In the genomic region with DNA sequence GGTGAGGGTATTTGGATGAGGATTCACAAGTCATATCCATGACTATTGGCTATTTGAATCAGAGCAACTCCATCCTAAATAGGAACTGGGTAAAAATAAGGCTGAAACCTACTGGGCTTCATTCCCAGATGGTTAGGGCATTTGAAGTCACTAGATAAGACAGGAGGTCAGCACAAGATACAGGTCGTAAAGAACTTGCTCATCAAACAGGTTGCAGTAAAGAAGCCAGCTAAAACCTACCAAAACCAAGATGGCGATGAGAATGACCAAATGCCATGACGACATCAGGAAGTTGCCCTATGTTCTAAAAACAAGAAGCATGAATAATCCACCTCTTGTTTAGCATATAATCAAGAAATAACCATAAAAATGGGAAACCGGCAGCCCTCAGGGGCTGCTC, we compare ENCODE assay signal across 35 cellular contexts.
"Had no signal": no experiment of that assay in that cellular context is flagged by ENCODE, and none has a peak within 500 bp of the region (broad histone marks: within the 10 kb centered on the region; RNA-seq: fewer than 3 reads in every experiment).

No MANE protein-coding gene starts in this region.

- DNase-seq: Karpas-422, Kasumi-1, MG63, MM.1S, MV-4-11, NCI-H1048, NCI-H1092, NCI-H1092 treated with DMSO at 0.1 percent for 48 hours, NCI-H1105, NCI-H1105 treated with DMSO at 0.1 percent for 48 hours, NCI-H1417, NCI-H1417 treated with DMSO at 0.1 percent for 48 hours, NCI-H1436, NCI-H1436 treated with DMSO at 0.1 percent for 48 hours, NCI-H146, NCI-H1694, NCI-H1694 treated with DMSO at 0.1 percent for 48 hours, NCI-H187, NCI-H187 treated with DMSO at 0.1 percent for 48 hours, NCI-H1930, NCI-H2029, NCI-H2029 treated with DMSO at 0.1 percent for 48 hours, NCI-H2081, NCI-H2081 treated with DMSO at 0.1 percent for 48 hours, NCI-H2107, NCI-H2171, NCI-H2171 treated with DMSO at 0.1 percent for 48 hours, NCI-H2227 treated with DMSO at 0.1 percent for 48 hours, NCI-H226, NCI-H345, NCI-H446, NCI-H446 treated with DMSO at 0.1 percent for 48 hours, NCI-H510A, NCI-H510A treated with DMSO at 0.1 percent for 48 hours had no signal

- H3K4me3 ChIP-seq: MG63 had no signal

- H3K9me3 ChIP-seq: MG63 had no signal

- H3K9ac ChIP-seq: KMS-11 had no signal

- H3K36me3 ChIP-seq: MG63 had no signal

- H3K27ac ChIP-seq: KMS-11 had no signal

- H3K4me2 ChIP-seq: KMS-11 had no signal

- H3K27me3 ChIP-seq: MG63 had no signal
